In the genomic region with DNA sequence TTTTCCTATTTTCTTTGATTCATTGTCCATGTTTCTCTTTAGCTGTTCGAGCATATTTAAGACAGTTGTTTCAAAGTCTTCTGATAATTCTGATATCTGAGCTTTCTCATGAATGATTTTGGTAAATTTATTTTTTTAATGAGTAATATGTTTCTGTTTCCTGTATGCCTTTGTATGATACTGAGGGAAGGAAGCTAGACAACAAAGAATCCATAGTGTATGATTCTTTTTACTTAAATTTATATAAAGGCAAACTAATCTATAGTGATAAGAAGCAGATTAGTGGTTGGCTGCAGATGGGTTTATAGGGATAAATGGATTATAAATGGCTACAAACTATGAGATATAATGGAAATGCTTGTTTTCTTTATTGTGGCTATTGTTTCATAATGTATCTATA, we compare ENCODE assay signal across 26 cellular contexts.
"Had no signal": no experiment of that assay in that cellular context is flagged by ENCODE, and none has a peak within 500 bp of the region (broad histone marks: within the 10 kb centered on the region; RNA-seq: fewer than 3 reads in every experiment).

No MANE protein-coding gene starts in this region.

- H3K27me3 ChIP-seq: dorsolateral prefrontal cortex, gastrocnemius medialis, heart left ventricle, hepatocyte, ovary, right atrium auricular region, testis, tibial artery had no signal

- H3K4me1 Mint-ChIP-seq: central memory CD8-positive, alpha-beta T cell; natural killer cell; stimulated activated effector memory CD8-positive, alpha-beta T cell treated with anti-CD3 and anti-CD28 coated beads, Interleukin-12 subunit alpha, Interleukin-12 subunit beta, amount 100 ng/mL, for 72 hours had no signal

- FAIRE-seq: keratinocyte had no signal

- H3K4me2 ChIP-seq: hepatocyte had no signal

- H3K27ac Mint-ChIP-seq: natural killer cell; stimulated activated effector memory CD8-positive, alpha-beta T cell treated with anti-CD3 and anti-CD28 coated beads, Interleukin-12 subunit alpha, Interleukin-12 subunit beta, amount 100 ng/mL, for 72 hours; type B pancreatic cell had no signal

- H3K27ac ChIP-seq: dorsolateral prefrontal cortex, epithelial cell of prostate, gastrocnemius medialis, heart left ventricle, hepatocyte, lower lobe of right lung, ovary, right atrium auricular region, testis, tibial artery had no signal

- H3K4me3 ChIP-seq: dorsolateral prefrontal cortex, gastrocnemius medialis, heart left ventricle, hepatocyte, lower lobe of right lung, ovary, right atrium auricular region, testis, tibial artery had no signal

- H3K36me3 Mint-ChIP-seq: natural killer cell; stimulated activated effector memory CD8-positive, alpha-beta T cell treated with anti-CD3 and anti-CD28 coated beads, Interleukin-12 subunit alpha, Interleukin-12 subunit beta, amount 100 ng/mL, for 72 hours; type B pancreatic cell had no signal

- H3K36me3 ChIP-seq: gastrocnemius medialis, heart left ventricle, lower lobe of right lung, ovary, right atrium auricular region, tibial artery had no signal

- H2AFZ ChIP-seq: hepatocyte had no signal

- H3K4me3 Mint-ChIP-seq: central memory CD8-positive, alpha-beta T cell; natural killer cell; stimulated activated effector memory CD8-positive, alpha-beta T cell treated with anti-CD3 and anti-CD28 coated beads, Interleukin-12 subunit alpha, Interleukin-12 subunit beta, amount 100 ng/mL, for 72 hours; type B pancreatic cell had no signal

- H3K9me3 Mint-ChIP-seq: type B pancreatic cell had no signal

- H3K79me2 ChIP-seq: hepatocyte had no signal

- DNase-seq: cortex of kidney; dorsolateral prefrontal cortex; effector CD4-positive, alpha-beta T cell; foreskin fibroblast; gastrocnemius medialis; heart left ventricle; left ventricle myocardium superior; lower lobe of right lung; natural killer cell; occipital lobe; ovary; stimulated activated CD4-positive, alpha-beta T cell treated with anti-CD3 and anti-CD28 coated beads, Interleukin-2, amount 100 ng/mL, for 24 hours; stimulated activated CD4-positive, alpha-beta T cell treated with anti-CD3 and anti-CD28 coated beads, Interleukin-4, amount 100 ng/mL, for 24 hours; stimulated activated naive CD8-positive, alpha-beta T cell treated with anti-CD3 and anti-CD28 coated beads, Interleukin-15, Interleukin-2, amounts not matched to agents 100 U/mL and 50 U/mL, for 24 hours; substantia nigra; testis; tibial artery had no signal

- H3K4me1 ChIP-seq: gastrocnemius medialis, heart left ventricle, lower lobe of right lung, right atrium auricular region, testis, tibial artery had no signal

- ATAC-seq: esophagus mucosa; gastrocnemius medialis; heart left ventricle; left ventricle myocardium superior; lower lobe of right lung; natural killer cell; sciatic nerve; stimulated activated effector memory CD8-positive, alpha-beta T cell treated with anti-CD3 and anti-CD28 coated beads, Interleukin-12 subunit alpha, Interleukin-12 subunit beta, amount 100 ng/mL, for 72 hours; stimulated activated naive CD8-positive, alpha-beta T cell treated with anti-CD3 and anti-CD28 coated beads, Interleukin-15, Interleukin-2, amounts not matched to agents 100 U/mL and 50 U/mL, for 24 hours had no signal

- H3K9me3 ChIP-seq: gastrocnemius medialis, lower lobe of right lung, ovary, right atrium auricular region, testis, tibial artery had no signal

- H3K27me3 Mint-ChIP-seq: central memory CD8-positive, alpha-beta T cell; type B pancreatic cell had no signal
